In genomic region chr19:12996542-12997094, GRCh38 we compare ENCODE assay signal across 1 cellular context.
TF ChIP-seq lines count a peak whose summit lies in the region.

No MANE protein-coding gene starts in this region.

TF ChIP-seq in HepG2, 621 proteins besides CTCF, POLR2A, EP300 and RAD21 (continued from another document and continues in another):
- TF ChIP-seq, protein P1, sequence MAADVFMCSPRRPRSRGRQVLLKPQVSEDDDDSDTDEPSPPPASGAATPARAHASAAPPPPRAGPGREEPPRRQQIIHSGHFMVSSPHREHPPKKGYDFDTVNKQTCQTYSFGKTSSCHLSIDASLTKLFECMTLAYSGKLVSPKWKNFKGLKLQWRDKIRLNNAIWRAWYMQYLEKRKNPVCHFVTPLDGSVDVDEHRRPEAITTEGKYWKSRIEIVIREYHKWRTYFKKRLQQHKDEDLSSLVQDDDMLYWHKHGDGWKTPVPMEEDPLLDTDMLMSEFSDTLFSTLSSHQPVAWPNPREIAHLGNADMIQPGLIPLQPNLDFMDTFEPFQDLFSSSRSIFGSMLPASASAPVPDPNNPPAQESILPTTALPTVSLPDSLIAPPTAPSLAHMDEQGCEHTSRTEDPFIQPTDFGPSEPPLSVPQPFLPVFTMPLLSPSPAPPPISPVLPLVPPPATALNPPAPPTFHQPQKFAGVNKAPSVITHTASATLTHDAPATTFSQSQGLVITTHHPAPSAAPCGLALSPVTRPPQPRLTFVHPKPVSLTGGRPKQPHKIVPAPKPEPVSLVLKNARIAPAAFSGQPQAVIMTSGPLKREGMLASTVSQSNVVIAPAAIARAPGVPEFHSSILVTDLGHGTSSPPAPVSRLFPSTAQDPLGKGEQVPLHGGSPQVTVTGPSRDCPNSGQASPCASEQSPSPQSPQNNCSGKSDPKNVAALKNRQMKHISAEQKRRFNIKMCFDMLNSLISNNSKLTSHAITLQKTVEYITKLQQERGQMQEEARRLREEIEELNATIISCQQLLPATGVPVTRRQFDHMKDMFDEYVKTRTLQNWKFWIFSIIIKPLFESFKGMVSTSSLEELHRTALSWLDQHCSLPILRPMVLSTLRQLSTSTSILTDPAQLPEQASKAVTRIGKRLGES (CRISPR knock-in tag; IDR thresholded peaks at IDR 0.05; ENCODE audit: borderline replicate concordance): no peak
- no peak for TF ChIP-seq DNMT1 (CRISPR knock-in tag; IDR thresholded peaks at IDR 0.05)
- TF ChIP-seq ZNF670 (CRISPR knock-in tag; IDR thresholded peaks at IDR 0.05; ENCODE audit: borderline replicate concordance): no peak
- TF ChIP-seq, protein P2, sequence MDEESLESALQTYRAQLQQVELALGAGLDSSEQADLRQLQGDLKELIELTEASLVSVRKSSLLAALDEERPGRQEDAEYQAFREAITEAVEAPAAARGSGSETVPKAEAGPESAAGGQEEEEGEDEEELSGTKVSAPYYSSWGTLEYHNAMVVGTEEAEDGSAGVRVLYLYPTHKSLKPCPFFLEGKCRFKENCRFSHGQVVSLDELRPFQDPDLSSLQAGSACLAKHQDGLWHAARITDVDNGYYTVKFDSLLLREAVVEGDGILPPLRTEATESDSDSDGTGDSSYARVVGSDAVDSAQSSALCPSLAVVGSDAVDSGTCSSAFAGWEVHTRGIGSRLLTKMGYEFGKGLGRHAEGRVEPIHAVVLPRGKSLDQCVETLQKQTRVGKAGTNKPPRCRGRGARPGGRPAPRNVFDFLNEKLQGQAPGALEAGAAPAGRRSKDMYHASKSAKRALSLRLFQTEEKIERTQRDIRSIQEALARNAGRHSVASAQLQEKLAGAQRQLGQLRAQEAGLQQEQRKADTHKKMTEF (CRISPR knock-in tag; IDR thresholded peaks at IDR 0.05): peak; percentile 58; the same call in 1 of the 2 replicates
- TF ChIP-seq ZNF280D (CRISPR knock-in tag; IDR thresholded peaks at IDR 0.05): no peak
- peak; percentile 61; the same call in 1 of the 2 replicates for TF ChIP-seq KAT7 (CRISPR knock-in tag; IDR thresholded peaks at IDR 0.05; ENCODE audit: borderline replicate concordance)
- no peak for TF ChIP-seq ZNF562 (CRISPR knock-in tag; IDR thresholded peaks at IDR 0.05; ENCODE audit: borderline replicate concordance)
- TF ChIP-seq TFDP1 (CRISPR knock-in tag; IDR thresholded peaks at IDR 0.05; ENCODE audit: borderline replicate concordance): peak; percentile 87; the same call in 1 of the 2 replicates
- TF ChIP-seq ZSCAN31 (CRISPR knock-in tag; IDR thresholded peaks at IDR 0.05; ENCODE audit: low read depth): no peak
- TF ChIP-seq ZNF136 (CRISPR knock-in tag; IDR thresholded peaks at IDR 0.05; ENCODE audit: low read depth): no peak
- peak; percentile 86 for TF ChIP-seq KMT2A (CRISPR knock-in tag; IDR thresholded peaks at IDR 0.05)
- TF ChIP-seq ZNF609 (CRISPR knock-in tag; IDR thresholded peaks at IDR 0.05; ENCODE audit: borderline replicate concordance): 0 out of 2 replicates have a peak, but pooled peaks have one; percentile 51
- TF ChIP-seq ZNF749 (CRISPR knock-in tag; IDR thresholded peaks at IDR 0.05; ENCODE audit: borderline replicate concordance): no peak
- no peak for TF ChIP-seq ATF7 (IDR thresholded peaks at IDR 0.05)
- no peak for TF ChIP-seq ATF7 (CRISPR knock-in tag; IDR thresholded peaks at IDR 0.05)
- TF ChIP-seq MXD3 (CRISPR knock-in tag; IDR thresholded peaks at IDR 0.05): peak; percentile 35; the same call in 1 of the 2 replicates
- TF ChIP-seq ISX (CRISPR knock-in tag; conservative IDR thresholded peaks at IDR 0.05): no peak
- no peak for TF ChIP-seq FOXA1 (IDR thresholded peaks at IDR 0.05)
- TF ChIP-seq FOXA1 (CRISPR knock-in tag; IDR thresholded peaks at IDR 0.05): peak; percentile 6; the same call in 1 of the 2 replicates
- no peak for TF ChIP-seq ATF4 (CRISPR knock-in tag; IDR thresholded peaks at IDR 0.05)
- peak; percentile 20; the same call in 1 of the 2 replicates for TF ChIP-seq ZNF619 (CRISPR knock-in tag; IDR thresholded peaks at IDR 0.05)
- 0 out of 3 replicates have a peak, but pooled peaks have one; percentile 43 for TF ChIP-seq MXI1 (IDR thresholded peaks at IDR 0.05; ENCODE audit: borderline replicate concordance, low read depth, low read length)
- TF ChIP-seq ATF7-NPFF (CRISPR knock-in tag; IDR thresholded peaks at IDR 0.05; ENCODE audit: low read depth): no peak
- TF ChIP-seq KDM3A (CRISPR knock-in tag; IDR thresholded peaks at IDR 0.05; ENCODE audit: low read depth): no peak
- TF ChIP-seq, protein P3, sequence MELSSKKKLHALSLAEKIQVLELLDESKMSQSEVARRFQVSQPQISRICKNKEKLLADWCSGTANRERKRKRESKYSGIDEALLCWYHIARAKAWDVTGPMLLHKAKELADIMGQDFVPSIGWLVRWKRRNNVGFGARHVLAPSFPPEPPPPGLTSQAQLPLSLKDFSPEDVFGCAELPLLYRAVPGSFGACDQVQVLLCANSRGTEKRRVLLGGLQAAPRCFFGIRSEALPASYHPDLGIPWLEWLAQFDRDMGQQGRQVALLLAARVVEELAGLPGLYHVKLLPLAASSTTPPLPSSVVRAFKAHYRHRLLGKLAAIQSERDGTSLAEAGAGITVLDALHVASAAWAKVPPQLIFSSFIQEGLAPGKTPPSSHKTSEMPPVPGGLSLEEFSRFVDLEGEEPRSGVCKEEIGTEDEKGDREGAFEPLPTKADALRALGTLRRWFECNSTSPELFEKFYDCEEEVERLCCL (CRISPR knock-in tag; IDR thresholded peaks at IDR 0.05; ENCODE audit: borderline replicate concordance): no peak
- TF ChIP-seq ZNF580 (CRISPR knock-in tag; IDR thresholded peaks at IDR 0.05; ENCODE audit: borderline replicate concordance, low read depth): peak; percentile 41; the same call in 1 of the 2 replicates
- TF ChIP-seq SALL1 (CRISPR knock-in tag; IDR thresholded peaks at IDR 0.05): peak; percentile 56; the same call in 1 of the 2 replicates
- peak; percentile 74 for TF ChIP-seq HNRNPLL (IDR thresholded peaks at IDR 0.05; ENCODE audit: low read depth, low read length, poor library complexity, severe bottlenecking)
- no peak for TF ChIP-seq FOXA3 (CRISPR knock-in tag; IDR thresholded peaks at IDR 0.05)
- peak; percentile 58; the same call in 1 of the 2 replicates for TF ChIP-seq ZNF232 (CRISPR knock-in tag; IDR thresholded peaks at IDR 0.05; ENCODE audit: borderline replicate concordance)
- TF ChIP-seq, protein P4, sequence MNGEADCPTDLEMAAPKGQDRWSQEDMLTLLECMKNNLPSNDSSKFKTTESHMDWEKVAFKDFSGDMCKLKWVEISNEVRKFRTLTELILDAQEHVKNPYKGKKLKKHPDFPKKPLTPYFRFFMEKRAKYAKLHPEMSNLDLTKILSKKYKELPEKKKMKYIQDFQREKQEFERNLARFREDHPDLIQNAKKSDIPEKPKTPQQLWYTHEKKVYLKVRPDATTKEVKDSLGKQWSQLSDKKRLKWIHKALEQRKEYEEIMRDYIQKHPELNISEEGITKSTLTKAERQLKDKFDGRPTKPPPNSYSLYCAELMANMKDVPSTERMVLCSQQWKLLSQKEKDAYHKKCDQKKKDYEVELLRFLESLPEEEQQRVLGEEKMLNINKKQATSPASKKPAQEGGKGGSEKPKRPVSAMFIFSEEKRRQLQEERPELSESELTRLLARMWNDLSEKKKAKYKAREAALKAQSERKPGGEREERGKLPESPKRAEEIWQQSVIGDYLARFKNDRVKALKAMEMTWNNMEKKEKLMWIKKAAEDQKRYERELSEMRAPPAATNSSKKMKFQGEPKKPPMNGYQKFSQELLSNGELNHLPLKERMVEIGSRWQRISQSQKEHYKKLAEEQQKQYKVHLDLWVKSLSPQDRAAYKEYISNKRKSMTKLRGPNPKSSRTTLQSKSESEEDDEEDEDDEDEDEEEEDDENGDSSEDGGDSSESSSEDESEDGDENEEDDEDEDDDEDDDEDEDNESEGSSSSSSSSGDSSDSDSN (CRISPR knock-in tag; IDR thresholded peaks at IDR 0.05): peak; percentile 92
